In genomic region chr7:44122529-44122928, GRCh38 we compare ENCODE assay signal across 10 cellular contexts. TPM values are rescaled to one million over a fixed set of nuclear protein-coding genes. Genes with fewer than 3 reads are reported as not detected.
A peak's percentile ranks its signal among the peaks of the same experiment; 100 is the strongest.
DNase-seq lines count a peak whose midpoint lies in the region; ATAC-seq, FAIRE-seq and TF ChIP-seq lines count a peak whose summit lies in the region.
"Had no signal": no experiment of that assay in that cellular context is flagged by ENCODE, and none has a peak within 500 bp of the region (broad histone marks: within the 10 kb centered on the region; RNA-seq: fewer than 3 reads in every experiment).

No MANE protein-coding gene starts in this region.

- peak overlapping the region; percentile 84 for H3K27ac Mint-ChIP-seq in activated CD4-positive, alpha-beta T cell treated with anti-CD3 and anti-CD28 coated beads, Interleukin-2, amount 10 ng/mL, durations not matched to agents 24 days and 14 days
- H3K27ac Mint-ChIP-seq in activated T-helper 2 cell treated with anti-CD3 and anti-CD28 coated beads, Interferon-gamma antibody, Interleukin-2, Interleukin-4, amounts not matched to agents 10 μg/mL and 5 μg/mL and 100 μg/mL, durations not matched to agents 14 hours and 24 hours and 36 hours, result peak overlapping the region; percentile 62

- H3K36me3 Mint-ChIP-seq in activated CD4-positive, alpha-beta T cell treated with anti-CD3 and anti-CD28 coated beads, Interleukin-2, amount 10 ng/mL, durations not matched to agents 24 days and 14 days (ENCODE audit: low read depth), result peaks cover 46% of the 10 kb centered on the region
- peaks cover 41% of the 10 kb centered on the region for H3K36me3 Mint-ChIP-seq in activated T-helper 2 cell treated with anti-CD3 and anti-CD28 coated beads, Interferon-gamma antibody, Interleukin-2, Interleukin-4, amounts not matched to agents 10 μg/mL and 5 μg/mL and 100 μg/mL, durations not matched to agents 14 hours and 24 hours and 36 hours (ENCODE audit: low read depth)

- H3K9me3 Mint-ChIP-seq in activated CD4-positive, alpha-beta T cell treated with anti-CD3 and anti-CD28 coated beads, Interleukin-2, amount 10 ng/mL, durations not matched to agents 24 days and 14 days, result peaks cover 1% of the 10 kb centered on the region
- peaks cover 3% of the 10 kb centered on the region for H3K9me3 Mint-ChIP-seq in activated T-helper 2 cell treated with anti-CD3 and anti-CD28 coated beads, Interferon-gamma antibody, Interleukin-2, Interleukin-4, amounts not matched to agents 10 μg/mL and 5 μg/mL and 100 μg/mL, durations not matched to agents 14 hours and 24 hours and 36 hours

- dilution Hi-C loops in keratinocyte (cut with MboI; ENCODE audit: extremely low pct_ligation_motif_present, low sequenced_read_pairs), result no loop called here

- WGBS in testis, 2 donors, result 33 to 36% methylated on average over 1 of the region's 1 CpG

- peak overlapping the region; percentile 82 for H3K9ac ChIP-seq in keratinocyte (ENCODE audit: control insufficient read depth, extremely low read depth, insufficient read depth, low read length)

- H3K9me1 ChIP-seq in keratinocyte (ENCODE audit: control insufficient read depth, extremely low read depth, insufficient read depth, low read length), result no peaks in the 10 kb centered on the region

- H3K4me1 ChIP-seq in keratinocyte (ENCODE audit: control insufficient read depth, extremely low read depth, insufficient read depth, low read length), result peaks cover 7% of the 10 kb centered on the region
- H3K4me1 ChIP-seq in testis, result peaks cover 8% of the 10 kb centered on the region

- intact Hi-C loops in activated CD4-positive, alpha-beta T cell treated with anti-CD3 and anti-CD28 coated beads, Interleukin-2, amount 10 ng/mL, durations not matched to agents 24 days and 14 days (cut with micrococcal nuclease), result loop anchor here (5.0 kb wide), 1 partner anchor 80 kb away; the partner anchor contains the start of gene YKT6
- intact Hi-C loops in activated T-helper 2 cell treated with anti-CD3 and anti-CD28 coated beads, Interferon-gamma antibody, Interleukin-2, Interleukin-4, amounts not matched to agents 10 μg/mL and 5 μg/mL and 100 μg/mL, durations not matched to agents 14 hours and 24 hours and 36 hours (cut with micrococcal nuclease), result no loop called here
- intact Hi-C loops in testis (cut with DNase I; ENCODE audit: low total_unique reads), result no loop called here
- intact Hi-C loops in left colon (cut with DNase I, micrococcal nuclease), result no loop called here

- TF ChIP-seq POLR2A in testis (IDR thresholded peaks at IDR 0.05), result no peak

- peaks cover 32% of the 10 kb centered on the region for H3K79me2 ChIP-seq in keratinocyte (ENCODE audit: control insufficient read depth, insufficient read depth, low read length)

- no peak for ATAC-seq in left colon
- ATAC-seq in GM21619 (IDR thresholded peaks at IDR 0.05; ENCODE audit: unreplicated experiment), result no peak

- TF ChIP-seq CTCF in keratinocyte (optimal IDR thresholded peaks at IDR 0.05 in 1 of 3, IDR thresholded peaks at IDR 0.05 in 1 of 3, conservative IDR thresholded peaks at IDR 0.05 in 1 of 3; ENCODE audit: extremely low read depth in 1 of 3, insufficient read depth in 2 of 3, low read length in 3 of 3) (no peak), testis (IDR thresholded peaks at IDR 0.05) (no peak)

- H3K27me3 ChIP-seq in keratinocyte (ENCODE audit: control insufficient read depth, extremely low read depth, insufficient read depth, low read length), result no peaks in the 10 kb centered on the region
- H3K27me3 ChIP-seq in testis, result no peaks in the 10 kb centered on the region

- H3K27me3 Mint-ChIP-seq in activated CD4-positive, alpha-beta T cell treated with anti-CD3 and anti-CD28 coated beads, Interleukin-2, amount 10 ng/mL, durations not matched to agents 24 days and 14 days, result peaks cover 13% of the 10 kb centered on the region
- peaks cover 10% of the 10 kb centered on the region for H3K27me3 Mint-ChIP-seq in activated T-helper 2 cell treated with anti-CD3 and anti-CD28 coated beads, Interferon-gamma antibody, Interleukin-2, Interleukin-4, amounts not matched to agents 10 μg/mL and 5 μg/mL and 100 μg/mL, durations not matched to agents 14 hours and 24 hours and 36 hours (ENCODE audit: low read depth)

- H3K27ac ChIP-seq in keratinocyte (ENCODE audit: control insufficient read depth, insufficient read depth, low read length), result peak overlapping the region; percentile 77
- peak overlapping the region; percentile 63 to 75 for H3K27ac ChIP-seq in testis

- peak overlapping the region; percentile 82 for H3K4me2 ChIP-seq in keratinocyte (ENCODE audit: control insufficient read depth, extremely low read depth, insufficient read depth, low read depth, low read length)

- peaks cover 20 to 31% of the 10 kb centered on the region in 2 experiments for H3K36me3 ChIP-seq in keratinocyte (ENCODE audit: control insufficient read depth in 2 of 2, extremely low read depth in 1 of 2, insufficient read depth in 2 of 2, low read length in 2 of 2)
- H3K36me3 ChIP-seq in testis (ENCODE audit: low read depth, missing control alignments), result no peaks in the 10 kb centered on the region

- peaks cover 27% of the 10 kb centered on the region for H3K4me1 Mint-ChIP-seq in activated CD4-positive, alpha-beta T cell treated with anti-CD3 and anti-CD28 coated beads, Interleukin-2, amount 10 ng/mL, durations not matched to agents 24 days and 14 days
- H3K4me1 Mint-ChIP-seq in activated T-helper 2 cell treated with anti-CD3 and anti-CD28 coated beads, Interferon-gamma antibody, Interleukin-2, Interleukin-4, amounts not matched to agents 10 μg/mL and 5 μg/mL and 100 μg/mL, durations not matched to agents 14 hours and 24 hours and 36 hours (ENCODE audit: low read depth), result peaks cover 31% of the 10 kb centered on the region

- FAIRE-seq in keratinocyte (lab: Jason Lieb, UNC), result no peak
- FAIRE-seq: D721Med had no signal

- peak overlapping the region; percentile 88 for H3K4me3 Mint-ChIP-seq in activated CD4-positive, alpha-beta T cell treated with anti-CD3 and anti-CD28 coated beads, Interleukin-2, amount 10 ng/mL, durations not matched to agents 24 days and 14 days
- peak overlapping the region; percentile 86 for H3K4me3 Mint-ChIP-seq in activated T-helper 2 cell treated with anti-CD3 and anti-CD28 coated beads, Interferon-gamma antibody, Interleukin-2, Interleukin-4, amounts not matched to agents 10 μg/mL and 5 μg/mL and 100 μg/mL, durations not matched to agents 14 hours and 24 hours and 36 hours (ENCODE audit: low read depth)

- H3K4me3 ChIP-seq in keratinocyte (ENCODE audit: control insufficient read depth in 2 of 3, extremely low read depth in 1 of 3, insufficient read depth in 2 of 3, low read depth in 1 of 3, low read length in 3 of 3) (peak overlapping the region; percentile 59 to 86 (median 75)), testis (peak overlapping the region in 1 of 2 donors; percentile 80)

- no peaks in the 10 kb centered on the region for H4K20me1 ChIP-seq in keratinocyte (ENCODE audit: control insufficient read depth, extremely low read depth, insufficient read depth, low read length)

- H3K9me3 ChIP-seq in keratinocyte (ENCODE audit: control insufficient read depth, low read depth, low read length) (no peaks in the 10 kb centered on the region), testis (no peaks in the 10 kb centered on the region)

- no peak for DNase-seq in activated CD4-positive, alpha-beta T cell treated with anti-CD3 and anti-CD28 coated beads, Interleukin-2, amount 10 ng/mL, durations not matched to agents 24 days and 14 days
- DNase-seq in activated CD4-positive, alpha-beta T cell treated with anti-CD3 and anti-CD28 coated beads, Interleukin-2, amount 50 U/mL, for 48 hours, result no peak
- no peak for DNase-seq in activated T-helper 2 cell treated with anti-CD3 and anti-CD28 coated beads, Interferon-gamma antibody, Interleukin-2, Interleukin-4, amounts not matched to agents 10 μg/mL and 5 μg/mL and 100 μg/mL, durations not matched to agents 14 hours and 24 hours and 36 hours (ENCODE audit: low spot score)
- DNase-seq in keratinocyte (ENCODE audit: low read depth, low spot score), result no peak
- no peak for DNase-seq in testis
- DNase-seq in left colon, result no peak
- no peak for DNase-seq in NCI-H524 (lab: John Stamatoyannopoulos, UW)

- H2AFZ ChIP-seq in keratinocyte (ENCODE audit: control insufficient read depth, low read length), result no peak overlapping the region

RNA-seq across cellular contexts. Expression of gene POLD2, which starts 0.8 kb away (rescaled TPM):
- total RNA-seq in activated CD4-positive, alpha-beta T cell treated with anti-CD3 and anti-CD28 coated beads, Interleukin-2, amount 10 ng/mL, durations not matched to agents 24 days and 14 days, result 259 and 286 TPM in 2 replicates
- 205 and 215 TPM in 2 replicates for total RNA-seq in activated T-helper 2 cell treated with anti-CD3 and anti-CD28 coated beads, Interferon-gamma antibody, Interleukin-2, Interleukin-4, amounts not matched to agents 10 μg/mL and 5 μg/mL and 100 μg/mL, durations not matched to agents 14 hours and 24 hours and 36 hours
- polyA plus RNA-seq in keratinocyte (140 to 158 TPM (median 152 TPM) in 3 replicates), testis (ENCODE audit: insufficient read depth, low read depth, low replicate concordance) (117 TPM)
- 51.7 TPM for polyA plus RNA-seq in keratinocyte (2011; ENCODE audit: low read depth)
- 112 and 180 TPM in 2 replicates for polyA plus RNA-seq in keratinocyte (2011; cell fraction: cytosol; rRNA removed)
- 78.5 and 91.9 TPM in 2 replicates for polyA plus RNA-seq in keratinocyte (2011; cell fraction: nucleus; rRNA removed)
- polyA plus RNA-seq in keratinocyte (2012; ENCODE audit: low replicate concordance), result 90.4 and 165 TPM in 2 replicates
- 77.2 to 216 TPM (median 100.0 TPM) in 3 replicates for polyA minus RNA-seq in keratinocyte
- 81.9 TPM for polyA minus RNA-seq in keratinocyte (2011; cell fraction: cytosol; rRNA and poly(A)+ RNA removed)
- polyA minus RNA-seq in keratinocyte (2011; cell fraction: nucleus; rRNA and poly(A)+ RNA removed), result 19.7 and 33.3 TPM in 2 replicates
- total RNA-seq in testis (10 to 100 TPM; 59.4 to 61.9 TPM), left colon (10 to 100 TPM; 40.5 to 57.0 TPM)

RNA-seq across cellular contexts. Expression of gene AEBP1, which starts 18.4 kb away (rescaled TPM):
- 21.6 and 22.2 TPM in 2 replicates for total RNA-seq in activated CD4-positive, alpha-beta T cell treated with anti-CD3 and anti-CD28 coated beads, Interleukin-2, amount 10 ng/mL, durations not matched to agents 24 days and 14 days
- total RNA-seq in activated T-helper 2 cell treated with anti-CD3 and anti-CD28 coated beads, Interferon-gamma antibody, Interleukin-2, Interleukin-4, amounts not matched to agents 10 μg/mL and 5 μg/mL and 100 μg/mL, durations not matched to agents 14 hours and 24 hours and 36 hours, result 36.4 and 38.7 TPM in 2 replicates
- polyA plus RNA-seq in keratinocyte, result 0.03 to 0.18 TPM (median 0.03 TPM) in 3 replicates
- polyA plus RNA-seq in keratinocyte (2011; ENCODE audit: low read depth), result 0.27 TPM
- polyA plus RNA-seq in keratinocyte (2011; cell fraction: cytosol; rRNA removed), result 0.06 and 0.08 TPM in 2 replicates
- polyA plus RNA-seq in keratinocyte (2011; cell fraction: nucleus; rRNA removed), result 0.14 and 0.25 TPM in 2 replicates
- polyA plus RNA-seq in keratinocyte (2012; ENCODE audit: low replicate concordance), result 0.24 and 0.34 TPM in 2 replicates
- polyA minus RNA-seq in keratinocyte, result 0.06 to 0.13 TPM in 2 of 3 replicates, not detected in the other
- not detected for polyA minus RNA-seq in keratinocyte (2011; cell fraction: cytosol; rRNA and poly(A)+ RNA removed)
- 0.16 TPM in 1 of 2 replicates, not detected in the other for polyA minus RNA-seq in keratinocyte (2011; cell fraction: nucleus; rRNA and poly(A)+ RNA removed)
- total RNA-seq in testis, result 100 to 1,000 TPM in 1 of 2 donors, 10 to 100 TPM in 1; 74.5 to 102 TPM
- polyA plus RNA-seq in testis (ENCODE audit: insufficient read depth, low read depth, low replicate concordance), result 168 TPM
- total RNA-seq in left colon, result 10 to 100 TPM; 20.1 to 59.6 TPM
- total RNA-seq: M059J had no signal

RNA-seq across cellular contexts. Expression of gene MYL7, which starts 18.6 kb away (rescaled TPM):
- total RNA-seq in activated CD4-positive, alpha-beta T cell treated with anti-CD3 and anti-CD28 coated beads, Interleukin-2, amount 10 ng/mL, durations not matched to agents 24 days and 14 days, result not detected in 2 replicates
- not detected in 2 replicates for total RNA-seq in activated T-helper 2 cell treated with anti-CD3 and anti-CD28 coated beads, Interferon-gamma antibody, Interleukin-2, Interleukin-4, amounts not matched to agents 10 μg/mL and 5 μg/mL and 100 μg/mL, durations not matched to agents 14 hours and 24 hours and 36 hours
- polyA plus RNA-seq in keratinocyte (0.19 to 2.9 TPM (median 0.59 TPM) in 3 replicates), testis (ENCODE audit: insufficient read depth, low read depth, low replicate concordance) (not detected)
- not detected for polyA plus RNA-seq in keratinocyte (2011; ENCODE audit: low read depth)
- polyA plus RNA-seq in keratinocyte (2011; cell fraction: cytosol; rRNA removed), result 2.0 and 4.9 TPM in 2 replicates
- 3.4 and 6.0 TPM in 2 replicates for polyA plus RNA-seq in keratinocyte (2011; cell fraction: nucleus; rRNA removed)
- polyA plus RNA-seq in keratinocyte (2012; ENCODE audit: low replicate concordance), result 0.25 and 2.2 TPM in 2 replicates
- not detected in 3 replicates for polyA minus RNA-seq in keratinocyte
- polyA minus RNA-seq in keratinocyte (2011; cell fraction: cytosol; rRNA and poly(A)+ RNA removed), result not detected
- polyA minus RNA-seq in keratinocyte (2011; cell fraction: nucleus; rRNA and poly(A)+ RNA removed), result not detected in 2 replicates
- total RNA-seq in testis (1 to 10 TPM; 1.5 to 1.7 TPM), left colon (not detected)
- total RNA-seq: M059J had no signal

RNA-seq across cellular contexts. Expression of gene POLM, which starts 40.2 kb away (rescaled TPM):
- 39.3 and 41.9 TPM in 2 replicates for total RNA-seq in activated CD4-positive, alpha-beta T cell treated with anti-CD3 and anti-CD28 coated beads, Interleukin-2, amount 10 ng/mL, durations not matched to agents 24 days and 14 days
- 36.8 and 42.7 TPM in 2 replicates for total RNA-seq in activated T-helper 2 cell treated with anti-CD3 and anti-CD28 coated beads, Interferon-gamma antibody, Interleukin-2, Interleukin-4, amounts not matched to agents 10 μg/mL and 5 μg/mL and 100 μg/mL, durations not matched to agents 14 hours and 24 hours and 36 hours
- polyA plus RNA-seq in keratinocyte (4.7 to 5.9 TPM (median 4.8 TPM) in 3 replicates), testis (ENCODE audit: insufficient read depth, low read depth, low replicate concordance) (11.7 TPM)
- polyA plus RNA-seq in keratinocyte (2011; ENCODE audit: low read depth), result 6.3 TPM
- 1.9 and 2.5 TPM in 2 replicates for polyA plus RNA-seq in keratinocyte (2011; cell fraction: cytosol; rRNA removed)
- polyA plus RNA-seq in keratinocyte (2011; cell fraction: nucleus; rRNA removed), result 18.7 and 21.0 TPM in 2 replicates
- 5.4 and 6.7 TPM in 2 replicates for polyA plus RNA-seq in keratinocyte (2012; ENCODE audit: low replicate concordance)
- polyA minus RNA-seq in keratinocyte, result 5.9 to 6.6 TPM (median 6.6 TPM) in 3 replicates
- 3.3 TPM for polyA minus RNA-seq in keratinocyte (2011; cell fraction: cytosol; rRNA and poly(A)+ RNA removed)
- 8.0 and 9.4 TPM in 2 replicates for polyA minus RNA-seq in keratinocyte (2011; cell fraction: nucleus; rRNA and poly(A)+ RNA removed)
- total RNA-seq in testis (10 to 100 TPM; 43.4 to 63.7 TPM), left colon (10 to 100 TPM; 20.7 to 22.8 TPM)

RNA-seq across cellular contexts. Expression of gene PGAM2, which starts 57.2 kb away (rescaled TPM):
- total RNA-seq in activated CD4-positive, alpha-beta T cell treated with anti-CD3 and anti-CD28 coated beads, Interleukin-2, amount 10 ng/mL, durations not matched to agents 24 days and 14 days, result 0.42 TPM in 1 of 2 replicates, not detected in the other
- total RNA-seq in activated T-helper 2 cell treated with anti-CD3 and anti-CD28 coated beads, Interferon-gamma antibody, Interleukin-2, Interleukin-4, amounts not matched to agents 10 μg/mL and 5 μg/mL and 100 μg/mL, durations not matched to agents 14 hours and 24 hours and 36 hours, result 0.67 and 0.73 TPM in 2 replicates
- polyA plus RNA-seq in keratinocyte (not detected in 3 replicates), testis (ENCODE audit: insufficient read depth, low read depth, low replicate concordance) (298 TPM)
- polyA plus RNA-seq in keratinocyte (2011; ENCODE audit: low read depth), result not detected
- polyA plus RNA-seq in keratinocyte (2011; cell fraction: cytosol; rRNA removed), result not detected in 2 replicates
- not detected in 2 replicates for polyA plus RNA-seq in keratinocyte (2011; cell fraction: nucleus; rRNA removed)
- 0.30 TPM in 1 of 2 replicates, not detected in the other for polyA plus RNA-seq in keratinocyte (2012; ENCODE audit: low replicate concordance)
- polyA minus RNA-seq in keratinocyte, result not detected in 3 replicates
- polyA minus RNA-seq in keratinocyte (2011; cell fraction: cytosol; rRNA and poly(A)+ RNA removed), result not detected
- polyA minus RNA-seq in keratinocyte (2011; cell fraction: nucleus; rRNA and poly(A)+ RNA removed), result not detected in 2 replicates
- total RNA-seq in testis (100 to 1,000 TPM in 1 of 2 donors, 10 to 100 TPM in 1; 85.1 to 139 TPM), left colon (under 1 TPM; 0.58 to 0.64 TPM)
